Comparison of ENCODE assay signal across 18 cellular contexts in genomic region chr16:67803894-67804293, GRCh38. TPM values are rescaled to one million over a fixed set of nuclear protein-coding genes. Genes with fewer than 3 reads are reported as not detected.
DNase-seq lines count a peak whose midpoint lies in the region; ATAC-seq, FAIRE-seq and TF ChIP-seq lines count a peak whose summit lies in the region.
"Had no signal": no experiment of that assay in that cellular context is flagged by ENCODE, and none has a peak within 500 bp of the region (broad histone marks: within the 10 kb centered on the region; RNA-seq: fewer than 3 reads in every experiment).

No MANE protein-coding gene starts in this region.

- H3K4me3 Mint-ChIP-seq in CD14-positive monocyte, result no peak overlapping the region
- H3K4me3 Mint-ChIP-seq in naive thymus-derived CD4-positive, alpha-beta T cell, result peak overlapping the region; percentile 25 to 92 (median 56)

- POLR2A ChIA-PET in naive thymus-derived CD4-positive, alpha-beta T cell (lab: Charles Lee), result no interaction called here
- POLR2A ChIA-PET in PC-9 (lab: Charles Lee; ENCODE audit: unreplicated experiment), result interaction anchor here (0.6 kb wide), 2 partner anchors 7 to 1163 kb away, joined by 3 to 4 read pairs; no protein-coding TSS in a partner anchor

- DNase-seq in CD14-positive monocyte (ENCODE audit: low spot score), result no peak
- DNase-seq in GM12891 (ENCODE audit: insufficient read length, low spot score), result no peak
- no peak for DNase-seq in naive thymus-derived CD4-positive, alpha-beta T cell
- no peak for DNase-seq in PC-9
- DNase-seq in lower lobe of right lung, result no peak
- DNase-seq: erythroblast; head of caudate nucleus; NCI-H187 treated with DMSO at 0.1 percent for 48 hours; NCI-H526 treated with DMSO at 0.1 percent for 48 hours; RPMI8226; stimulated activated CD4-positive, alpha-beta T cell treated with anti-CD3 and anti-CD28 coated beads, Interleukin-4, amount 100 ng/mL, for 4 hours; stimulated activated naive CD4-positive, alpha-beta T cell; T1000 had no signal

- H3K27me3 Mint-ChIP-seq in CD14-positive monocyte (ENCODE audit: low read depth in 3 of 3), result peaks cover 0 to 2% (median 0%) of the 10 kb centered on the region in 3 donors
- H3K27me3 Mint-ChIP-seq in naive thymus-derived CD4-positive, alpha-beta T cell, result no peaks in the 10 kb centered on the region

- no peak overlapping the region for H2AFZ ChIP-seq in PC-9

- peaks cover 57% of the 10 kb centered on the region for H3K79me2 ChIP-seq in PC-9 (ENCODE audit: low read depth)

- peaks cover 0 to 16% (median 0%) of the 10 kb centered on the region in 3 experiments for H3K36me3 ChIP-seq in naive thymus-derived CD4-positive, alpha-beta T cell (ENCODE audit: control insufficient read depth in 2 of 3, insufficient read depth in 3 of 3, low read length in 3 of 3)
- H3K36me3 ChIP-seq in PC-9 (ENCODE audit: low read depth), result peaks cover 6% of the 10 kb centered on the region; the same call in 1 of the 2 replicates
- peaks cover 35% of the 10 kb centered on the region for H3K36me3 ChIP-seq in lower lobe of right lung

- no peak overlapping the region for H3K4me2 ChIP-seq in PC-9

- H3K27ac ChIP-seq in VCaP (peak overlapping the region; percentile 76; the same call in 1 of the 2 replicates), PC-9 (no peak overlapping the region), lower lobe of right lung (no peak overlapping the region)
- H3K27ac ChIP-seq in naive thymus-derived CD4-positive, alpha-beta T cell (ENCODE audit: low read depth, low read length), result no peak overlapping the region
- H3K27ac ChIP-seq: ascending aorta, right atrium auricular region had no signal

- H3K9me3 Mint-ChIP-seq in CD14-positive monocyte, result no peaks in the 10 kb centered on the region
- peaks cover 0 to 2% (median 0%) of the 10 kb centered on the region in 11 donors for H3K9me3 Mint-ChIP-seq in naive thymus-derived CD4-positive, alpha-beta T cell

- peaks cover 39% of the 10 kb centered on the region for H3K4me1 Mint-ChIP-seq in CD14-positive monocyte
- H3K4me1 Mint-ChIP-seq in naive thymus-derived CD4-positive, alpha-beta T cell, result peaks cover 34 to 71% (median 63%) of the 10 kb centered on the region in 7 donors

- BruUV-seq in PC-9 (replicated peaks; lab: Mats Ljungman, UMichigan), result no TSS peak

- peaks cover 35 to 53% of the 10 kb centered on the region in 2 donors for H3K36me3 Mint-ChIP-seq in CD14-positive monocyte
- peaks cover 4 to 40% (median 10%) of the 10 kb centered on the region in 5 donors for H3K36me3 Mint-ChIP-seq in naive thymus-derived CD4-positive, alpha-beta T cell

- TF ChIP-seq POLR2A in GM12891 (IDR thresholded peaks at IDR 0.05; ENCODE audit: low read depth, low read length), result no peak

- CTCF ChIA-PET in naive thymus-derived CD4-positive, alpha-beta T cell (lab: Charles Lee), result interaction anchor here (1.6 kb wide), 1 partner anchor 13 kb away, joined by 4 read pairs; no protein-coding TSS in a partner anchor
- CTCF ChIA-PET in PC-9 (lab: Charles Lee), result no interaction called here

- peaks cover 5% of the 10 kb centered on the region; the same call in 1 of the 2 replicates for H3F3A ChIP-seq in PC-9 (ENCODE audit: insufficient read depth, low read depth)

- no peaks in the 10 kb centered on the region for H3K27me3 ChIP-seq in naive thymus-derived CD4-positive, alpha-beta T cell (ENCODE audit: control insufficient read depth in 2 of 2, insufficient read depth in 2 of 2, low read length in 2 of 2)
- H3K27me3 ChIP-seq in PC-9 (ENCODE audit: insufficient read depth, low read depth), result no peaks in the 10 kb centered on the region
- no peaks in the 10 kb centered on the region for H3K27me3 ChIP-seq in lower lobe of right lung (ENCODE audit: low read depth)
- H3K27me3 ChIP-seq: ascending aorta, right atrium auricular region had no signal

- FAIRE-seq in GM12891 (lab: Jason Lieb, UNC), result peak; percentile 54

- intact Hi-C loops in CD14-positive monocyte (cut with micrococcal nuclease), result loop anchor here in 1 of 2 donors (10.0 kb wide), 1 partner anchor 139 kb away; the partner anchor contains the start of genes ACD, C16orf86, ENKD1 and PARD6A
- intact Hi-C loops in naive thymus-derived CD4-positive, alpha-beta T cell (cut with micrococcal nuclease), result loop anchor here (10.0 kb wide), 1 partner anchor 641 kb away; the partner anchor contains the start of gene SMPD3 (in 2 of the 2)
- intact Hi-C loops in PC-9 (cut with micrococcal nuclease; ENCODE audit: unreplicated experiment), result no loop called here
- intact Hi-C loops in lower lobe of right lung (cut with DNase I), result no loop called here

- H3K4me1 ChIP-seq in naive thymus-derived CD4-positive, alpha-beta T cell (ENCODE audit: control insufficient read depth in 2 of 2, insufficient read depth in 2 of 2, low read length in 2 of 2), result peaks cover 37 to 50% of the 10 kb centered on the region in 2 donors
- peaks cover 14% of the 10 kb centered on the region for H3K4me1 ChIP-seq in PC-9 (replicated peaks; ENCODE audit: insufficient read depth)
- H3K4me1 ChIP-seq in lower lobe of right lung, result peaks cover 35% of the 10 kb centered on the region

- no peak overlapping the region for H3K4me3 ChIP-seq in naive thymus-derived CD4-positive, alpha-beta T cell (ENCODE audit: low read length)
- H3K4me3 ChIP-seq in PC-9, result no peak overlapping the region
- H3K4me3 ChIP-seq in lower lobe of right lung, result no peak overlapping the region
- H3K4me3 ChIP-seq: ascending aorta, right atrium auricular region had no signal

- H4K20me1 ChIP-seq in PC-9 (ENCODE audit: insufficient read depth), result no peaks in the 10 kb centered on the region; the same call in 1 of the 2 replicates

- no peak for ATAC-seq in naive thymus-derived CD4-positive, alpha-beta T cell
- ATAC-seq in HG02610 (IDR thresholded peaks at IDR 0.05; ENCODE audit: unreplicated experiment) (no peak), GM19452 (IDR thresholded peaks at IDR 0.05; ENCODE audit: unreplicated experiment) (no peak), lower lobe of right lung (no peak)

- no peak for TF ChIP-seq CTCF in CD14-positive monocyte (IDR thresholded peaks at IDR 0.05)
- no peak for TF ChIP-seq CTCF in VCaP (conservative IDR thresholded peaks at IDR 0.05)
- TF ChIP-seq CTCF in PC-9 (conservative IDR thresholded peaks at IDR 0.05), result no peak
- TF ChIP-seq CTCF in lower lobe of right lung (IDR thresholded peaks at IDR 0.05), result no peak

- peak overlapping the region; percentile 11 to 81 (median 70) for H3K27ac Mint-ChIP-seq in CD14-positive monocyte
- peak overlapping the region; percentile 17 to 96 (median 51) for H3K27ac Mint-ChIP-seq in naive thymus-derived CD4-positive, alpha-beta T cell

- no peaks in the 10 kb centered on the region for H3K9me3 ChIP-seq in naive thymus-derived CD4-positive, alpha-beta T cell (ENCODE audit: control insufficient read depth in 2 of 3, low read length in 3 of 3)
- H3K9me3 ChIP-seq in PC-9 (ENCODE audit: insufficient read depth, low read depth) (no peaks in the 10 kb centered on the region), lower lobe of right lung (no peaks in the 10 kb centered on the region)
- H3K9me3 ChIP-seq: ascending aorta, right atrium auricular region had no signal

- H3K9me2 ChIP-seq in PC-9 (ENCODE audit: insufficient read depth), result no peaks in the 10 kb centered on the region

TF ChIP-seq in GM12891, 5 proteins besides CTCF, POLR2A, EP300 and RAD21:
- TF ChIP-seq TAF1 (IDR thresholded peaks at IDR 0.05; ENCODE audit: low read depth, low read length) (no peak), POLR2AphosphoS5 (IDR thresholded peaks at IDR 0.05; ENCODE audit: low read depth, low read length) (no peak), SPI1 (IDR thresholded peaks at IDR 0.05; ENCODE audit: low read depth, low read length) (peak; percentile 47), PAX5 (IDR thresholded peaks at IDR 0.05; ENCODE audit: insufficient read depth, low read length, severe bottlenecking) (no peak), POU2F2 (IDR thresholded peaks at IDR 0.05; ENCODE audit: low read depth, low read length) (peak; percentile 75)
TF ChIP-seq in GM12891: peak in this region for 2.

RNA-seq across cellular contexts. Expression of gene RANBP10, which starts 2.5 kb away (rescaled TPM):
- 1 to 10 TPM; 6.4 to 6.6 TPM for polyA plus RNA-seq in CD14-positive monocyte
- 6.4 TPM for polyA plus RNA-seq in GM12891 (2012; ENCODE audit: low read depth, missing spikeins)
- total RNA-seq in naive thymus-derived CD4-positive, alpha-beta T cell, result 10 to 100 TPM; 22.3 to 26.6 (median 24.7) TPM
- polyA plus RNA-seq in naive thymus-derived CD4-positive, alpha-beta T cell, result 10 to 100 TPM in 1 of 2 donors, 1 to 10 TPM in 1; 9.3 to 13.5 TPM
- total RNA-seq in PC-9 (2021) (16.1 and 21.0 TPM in 2 replicates), lower lobe of right lung (21.7 TPM)

RNA-seq across cellular contexts. Expression of gene TSNAXIP1, which starts 2.8 kb away (rescaled TPM):
- polyA plus RNA-seq in CD14-positive monocyte, result not detected
- polyA plus RNA-seq in GM12891 (2012; ENCODE audit: low read depth, missing spikeins), result 0.45 TPM
- 1 to 10 TPM in 1 of 5 experiments, under 1 TPM in 4; 0.24 to 1.1 (median 0.54) TPM for total RNA-seq in naive thymus-derived CD4-positive, alpha-beta T cell
- polyA plus RNA-seq in naive thymus-derived CD4-positive, alpha-beta T cell, result not detected
- total RNA-seq in PC-9 (2021), result 1.9 and 2.2 TPM in 2 replicates
- total RNA-seq in lower lobe of right lung, result 3.5 TPM

RNA-seq across cellular contexts. Expression of gene THAP11, which starts 38.2 kb away (rescaled TPM):
- polyA plus RNA-seq in CD14-positive monocyte, result 10 to 100 TPM; 52.5 to 84.2 TPM
- 13.6 TPM for polyA plus RNA-seq in GM12891 (2012; ENCODE audit: low read depth, missing spikeins)
- total RNA-seq in naive thymus-derived CD4-positive, alpha-beta T cell, result 10 to 100 TPM; 29.0 to 62.7 (median 44.6) TPM
- polyA plus RNA-seq in naive thymus-derived CD4-positive, alpha-beta T cell, result 100 to 1,000 TPM; 134 to 204 TPM
- total RNA-seq in PC-9 (2021) (18.9 and 23.2 TPM in 2 replicates), lower lobe of right lung (26.1 TPM)

RNA-seq across cellular contexts. Expression of gene NUTF2, which starts 42.8 kb away (rescaled TPM):
- 100 to 1,000 TPM in 1 of 2 donors, 10 to 100 TPM in 1; 90.3 to 104 TPM for polyA plus RNA-seq in CD14-positive monocyte
- polyA plus RNA-seq in GM12891 (2012; ENCODE audit: low read depth, missing spikeins), result 155 TPM
- 100 to 1,000 TPM in 1 of 5 experiments, 10 to 100 TPM in 4; 34.7 to 125 (median 40.4) TPM for total RNA-seq in naive thymus-derived CD4-positive, alpha-beta T cell
- 100 to 1,000 TPM in 1 of 2 donors, 10 to 100 TPM in 1; 98.0 to 118 TPM for polyA plus RNA-seq in naive thymus-derived CD4-positive, alpha-beta T cell
- 94.2 and 147 TPM in 2 replicates for total RNA-seq in PC-9 (2021)
- total RNA-seq in lower lobe of right lung, result 55.8 TPM

RNA-seq across cellular contexts. Expression of gene CENPT, which starts 43.6 kb away (rescaled TPM):
- 10 to 100 TPM in 1 of 2 donors, 1 to 10 TPM in 1; 8.3 to 12.4 TPM for polyA plus RNA-seq in CD14-positive monocyte
- 28.0 TPM for polyA plus RNA-seq in GM12891 (2012; ENCODE audit: low read depth, missing spikeins)
- 100 to 1,000 TPM in 3 of 5 experiments, 10 to 100 TPM in 2; 56.7 to 128 (median 100) TPM for total RNA-seq in naive thymus-derived CD4-positive, alpha-beta T cell
- 10 to 100 TPM; 11.8 to 22.7 TPM for polyA plus RNA-seq in naive thymus-derived CD4-positive, alpha-beta T cell
- total RNA-seq in PC-9 (2021), result 32.7 and 33.8 TPM in 2 replicates
- 29.9 TPM for total RNA-seq in lower lobe of right lung

Comparison
In these comparisons a context has a peak if more than half of its experiments do, and no peak if none do; other contexts are left out.
1. H3K4me3 Mint-ChIP-seq: peak in naive thymus-derived CD4-positive, alpha-beta T cell (10 of 10); none in CD14-positive monocyte (0 of 2).
2. intact Hi-C loops: an anchor here in naive thymus-derived CD4-positive, alpha-beta T cell (10.0 kb wide); none called in PC-9 and lower lobe of right lung.